ENCODE assay signal across 29 cellular contexts in the genomic region with DNA sequence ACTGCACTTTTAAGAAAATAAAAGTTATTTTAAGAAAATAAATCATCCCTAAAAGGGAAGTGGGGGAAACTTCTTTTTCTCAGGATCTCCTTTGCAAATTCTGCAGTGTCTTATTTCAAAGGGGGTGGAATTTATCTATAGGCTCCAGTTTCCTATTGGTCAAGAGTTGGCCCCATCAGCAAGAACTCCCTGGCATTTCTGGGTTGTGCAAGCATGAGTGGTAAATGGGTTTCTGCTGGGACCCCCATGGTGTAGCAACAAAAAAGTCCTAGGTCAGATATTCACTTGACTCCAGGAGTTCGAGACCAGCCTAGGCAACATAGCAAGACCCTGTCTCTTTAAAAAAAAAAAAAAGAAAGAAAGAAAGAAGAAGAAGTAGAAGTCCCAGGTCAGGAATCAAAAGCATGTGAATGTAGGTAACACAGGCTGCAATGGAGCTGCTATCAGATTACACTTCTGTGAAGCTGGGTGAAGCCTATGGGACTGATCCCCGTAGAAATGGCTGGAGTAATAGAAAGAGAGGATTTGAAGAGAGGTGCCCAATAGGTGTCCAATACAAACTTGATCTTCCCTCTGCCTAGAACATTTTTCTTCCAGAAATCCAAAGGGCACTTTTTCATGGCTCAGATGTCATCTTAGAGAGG.
DNase-seq lines count a peak whose midpoint lies in the region; FAIRE-seq and TF ChIP-seq lines count a peak whose summit lies in the region.
"Had no signal": no experiment of that assay in that cellular context is flagged by ENCODE, and none has a peak within 500 bp of the region (broad histone marks: within the 10 kb centered on the region; RNA-seq: fewer than 3 reads in every experiment).

No MANE protein-coding gene starts in this region.

- TF ChIP-seq EP300 in sigmoid colon (IDR thresholded peaks at IDR 0.05), result no peak

- peak; percentile 31 for DNase-seq in activated CD4-positive, alpha-beta T cell treated with anti-CD3 and anti-CD28 coated beads, Interleukin-2, amount 10 ng/mL, durations not matched to agents 24 days and 14 days
- no peak for DNase-seq in activated CD4-positive, alpha-beta T cell treated with anti-CD3 and anti-CD28 coated beads, Interleukin-2, amount 50 U/mL, for 4 hours
- peak; percentile 38 for DNase-seq in NB4 (ENCODE audit: low read depth)
- no peak for DNase-seq in sigmoid colon
- no peak for DNase-seq in NCI-H446 (lab: John Stamatoyannopoulos, UW)
- DNase-seq in urothelium cell line (ENCODE audit: low spot score), result no peak
- no peak for DNase-seq in NCI-H526 treated with DMSO at 0.1 percent for 48 hours (lab: John Stamatoyannopoulos, UW)
- DNase-seq: activated CD4-positive, alpha-beta T cell treated with anti-CD3 and anti-CD28 coated beads for 48 hours; activated effector memory CD4-positive, alpha-beta T cell treated with Interleukin-2 at 50 U/mL for 16 hours; AML-193; CD4-positive, alpha-beta T cell; GOT3; islet precursor cell; KG1; left ventricle myocardium inferior; MM.1S; NCI-H1694; NCI-H2171; NCI-H510A; right cardiac atrium; Right ventricle myocardium superior; stimulated activated CD8-positive, alpha-beta memory T cell treated with anti-CD3 and anti-CD28 coated beads, Interleukin-4, amount 100 ng/mL, for 48 hours; testis; WERI-Rb-1 had no signal

- no peaks in the 10 kb centered on the region for H3K9me3 ChIP-seq in sigmoid colon
- H3K9me3 ChIP-seq: left ventricle myocardium inferior, testis had no signal

- peaks cover 4% of the 10 kb centered on the region for H3K4me1 Mint-ChIP-seq in activated CD4-positive, alpha-beta T cell treated with anti-CD3 and anti-CD28 coated beads, Interleukin-2, amount 10 ng/mL, durations not matched to agents 24 days and 14 days
- H3K4me1 Mint-ChIP-seq in dendritic cell treated with granulocyte-macrophage colony-stimulating factor and Interleukin-4, amounts not matched to agents 40 ng/mL and 50 ng/mL, for 4 days (ENCODE audit: low read depth), result peaks cover 46% of the 10 kb centered on the region

- H3K36me3 ChIP-seq in sigmoid colon, result no peaks in the 10 kb centered on the region
- H3K36me3 ChIP-seq: left ventricle myocardium inferior, WERI-Rb-1 had no signal

- no peak for TF ChIP-seq POLR2A in NB4 (IDR thresholded peaks at IDR 0.05; ENCODE audit: extremely low read depth, insufficient read length)
- no peak for TF ChIP-seq POLR2A in sigmoid colon (IDR thresholded peaks at IDR 0.05)

- 91 to 93% methylated on average over 2 of the region's 2 CpGs for WGBS in sigmoid colon, 2 donors

- no peak overlapping the region for H3K27ac Mint-ChIP-seq in activated CD4-positive, alpha-beta T cell treated with anti-CD3 and anti-CD28 coated beads, Interleukin-2, amount 10 ng/mL, durations not matched to agents 24 days and 14 days
- H3K27ac Mint-ChIP-seq in dendritic cell treated with granulocyte-macrophage colony-stimulating factor and Interleukin-4, amounts not matched to agents 40 ng/mL and 50 ng/mL, for 4 days, result peak overlapping the region; percentile 91
- H3K27ac Mint-ChIP-seq: activated naive CD8-positive, alpha-beta T cell; CD4-positive, alpha-beta T cell; stimulated activated naive CD8-positive, alpha-beta T cell treated with anti-CD3 and anti-CD28 coated beads, Interleukin-15, Interleukin-2, amounts not matched to agents 100 ng/mL and 50 ng/mL, for 24 hours had no signal

- intact Hi-C loops in activated CD4-positive, alpha-beta T cell treated with anti-CD3 and anti-CD28 coated beads, Interleukin-2, amount 10 ng/mL, durations not matched to agents 24 days and 14 days (cut with micrococcal nuclease), result no loop called here
- intact Hi-C loops in dendritic cell treated with granulocyte-macrophage colony-stimulating factor and Interleukin-4, amounts not matched to agents 40 ng/mL and 50 ng/mL, for 4 days (cut with micrococcal nuclease), result loop anchor here (5.0 to 10.0 kb wide), 3 partner anchors 42 to 215 kb away; no protein-coding TSS in a partner anchor
- intact Hi-C loops in sigmoid colon (cut with DNase I), result no loop called here

- no peaks in the 10 kb centered on the region for H3K4me1 ChIP-seq in sigmoid colon
- H3K4me1 ChIP-seq: testis had no signal

- peaks cover 2% of the 10 kb centered on the region for H3K27me3 Mint-ChIP-seq in activated CD4-positive, alpha-beta T cell treated with anti-CD3 and anti-CD28 coated beads, Interleukin-2, amount 10 ng/mL, durations not matched to agents 24 days and 14 days
- H3K27me3 Mint-ChIP-seq in dendritic cell treated with granulocyte-macrophage colony-stimulating factor and Interleukin-4, amounts not matched to agents 40 ng/mL and 50 ng/mL, for 4 days, result no peaks in the 10 kb centered on the region

- peaks cover 5% of the 10 kb centered on the region for H3K9me3 Mint-ChIP-seq in activated CD4-positive, alpha-beta T cell treated with anti-CD3 and anti-CD28 coated beads, Interleukin-2, amount 10 ng/mL, durations not matched to agents 24 days and 14 days
- H3K9me3 Mint-ChIP-seq in dendritic cell treated with granulocyte-macrophage colony-stimulating factor and Interleukin-4, amounts not matched to agents 40 ng/mL and 50 ng/mL, for 4 days, result no peaks in the 10 kb centered on the region
- H3K9me3 Mint-ChIP-seq: CD4-positive, alpha-beta T cell; stimulated activated naive CD8-positive, alpha-beta T cell treated with anti-CD3 and anti-CD28 coated beads, Interleukin-15, Interleukin-2, amounts not matched to agents 100 ng/mL and 50 ng/mL, for 24 hours had no signal

- H3K27me3 ChIP-seq in sigmoid colon, result no peaks in the 10 kb centered on the region
- H3K27me3 ChIP-seq: testis had no signal

- no peak overlapping the region for H3K27ac ChIP-seq in sigmoid colon
- H3K27ac ChIP-seq: left ventricle myocardium inferior, testis, WERI-Rb-1 had no signal

- H3K4me3 Mint-ChIP-seq in activated CD4-positive, alpha-beta T cell treated with anti-CD3 and anti-CD28 coated beads, Interleukin-2, amount 10 ng/mL, durations not matched to agents 24 days and 14 days, result no peak overlapping the region
- H3K4me3 Mint-ChIP-seq in dendritic cell treated with granulocyte-macrophage colony-stimulating factor and Interleukin-4, amounts not matched to agents 40 ng/mL and 50 ng/mL, for 4 days, result no peak overlapping the region
- H3K4me3 Mint-ChIP-seq: activated naive CD8-positive, alpha-beta T cell; CD4-positive, alpha-beta T cell; stimulated activated naive CD8-positive, alpha-beta T cell treated with anti-CD3 and anti-CD28 coated beads, Interleukin-15, Interleukin-2, amounts not matched to agents 100 ng/mL and 50 ng/mL, for 24 hours had no signal

- peaks cover 1% of the 10 kb centered on the region for H3K36me3 Mint-ChIP-seq in activated CD4-positive, alpha-beta T cell treated with anti-CD3 and anti-CD28 coated beads, Interleukin-2, amount 10 ng/mL, durations not matched to agents 24 days and 14 days (ENCODE audit: low read depth)
- no peaks in the 10 kb centered on the region for H3K36me3 Mint-ChIP-seq in dendritic cell treated with granulocyte-macrophage colony-stimulating factor and Interleukin-4, amounts not matched to agents 40 ng/mL and 50 ng/mL, for 4 days (ENCODE audit: low read depth)
- H3K36me3 Mint-ChIP-seq: activated naive CD8-positive, alpha-beta T cell had no signal

- FAIRE-seq in urothelium cell line (lab: Jason Lieb, UNC), result no peak
- FAIRE-seq: GM18507, GM19239 had no signal

- no peak for TF ChIP-seq CTCF in NB4 (IDR thresholded peaks at IDR 0.05; ENCODE audit: low read depth, low read length)
- no peak for TF ChIP-seq CTCF in sigmoid colon (IDR thresholded peaks at IDR 0.05)

- H3K4me3 ChIP-seq in NB4 (ENCODE audit: low read depth, low read length) (no peak overlapping the region), sigmoid colon (no peak overlapping the region)
- H3K4me3 ChIP-seq: left ventricle myocardium inferior, testis had no signal

Comparison
In these comparisons a context has a peak if more than half of its experiments do, and no peak if none do; other contexts are left out.
1. DNase-seq: peak in activated CD4-positive, alpha-beta T cell treated with anti-CD3 and anti-CD28 coated beads, Interleukin-2, amount 10 ng/mL, durations not matched to agents 24 days and 14 days (single experiment) and NB4 (single experiment); none in activated CD4-positive, alpha-beta T cell treated with anti-CD3 and anti-CD28 coated beads, Interleukin-2, amount 50 U/mL, for 4 hours (0 of 2), sigmoid colon (single experiment), NCI-H446 (0 of 2), urothelium cell line (single experiment) and NCI-H526 treated with DMSO at 0.1 percent for 48 hours (single experiment).